ENCODE assay signal across 8 cellular contexts in the genomic region with DNA sequence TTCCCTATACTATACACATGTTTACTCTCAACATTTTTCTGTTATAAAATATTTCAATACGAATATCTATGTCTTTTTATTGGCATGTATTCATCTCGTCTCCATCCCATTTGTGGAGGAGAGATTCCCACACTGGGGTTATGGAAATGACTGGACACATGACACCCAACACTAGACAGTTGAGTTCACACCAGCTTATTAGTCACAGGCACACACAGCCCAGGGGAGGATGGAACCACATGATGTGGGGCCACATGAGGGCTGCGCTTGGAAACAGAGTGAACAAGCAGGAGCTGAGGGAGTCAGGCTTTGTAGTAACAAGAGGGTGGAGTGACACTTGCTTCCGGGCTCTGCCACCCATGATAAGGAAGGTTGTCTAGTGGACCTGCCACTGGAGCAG.
DNase-seq lines count a peak whose midpoint lies in the region; ATAC-seq, FAIRE-seq and TF ChIP-seq lines count a peak whose summit lies in the region.
"Not testable (repeated sequence)": the region's sequence is repeated elsewhere in the genome, so short reads cannot be mapped to it uniquely, and the experiment has no call there.

No MANE protein-coding gene starts in this region.

- not testable (repeated sequence) for H3K36me3 ChIP-seq in RWPE2 (ENCODE audit: low read depth); bronchial epithelial cell (ENCODE audit: control insufficient read depth, insufficient read depth, low read length); endothelial cell of umbilical vein (ENCODE audit: control insufficient read depth in 2 of 2, extremely low read depth in 1 of 2, insufficient read depth in 2 of 2, low read length in 2 of 2); HepG2 (replicated peaks in 1 of 2; ENCODE audit: control insufficient read depth in 1 of 2, insufficient read depth in 2 of 2, low read length in 2 of 2)

- H3K4me2 ChIP-seq in endothelial cell of umbilical vein (ENCODE audit: insufficient read depth, low read length); HepG2 (ENCODE audit: low read depth, low read length): not testable (repeated sequence)

- H3K9me1 ChIP-seq in endothelial cell of umbilical vein (replicated peaks; ENCODE audit: control insufficient read depth, extremely low read depth, insufficient read depth, low read length), result not testable (repeated sequence)

- H3K9me3 ChIP-seq in RWPE2 (ENCODE audit: severe bottlenecking); endothelial cell of umbilical vein (replicated peaks; ENCODE audit: control insufficient read depth, insufficient read depth, low read length); HepG2 (ENCODE audit: low read length): not testable (repeated sequence)

- BruUV-seq in endothelial cell of umbilical vein (replicated peaks; lab: Mats Ljungman, UMichigan); HepG2 (replicated peaks; lab: Mats Ljungman, UMichigan): not testable (repeated sequence)

- peak; percentile 52; the same call in 2 of the 3 replicates for ATAC-seq in RWPE2 (ENCODE audit: low read depth)
- ATAC-seq in activated naive CD8-positive, alpha-beta T cell treated with anti-CD3 and anti-CD28 coated beads, Interleukin-2, amount 50 U/mL, for 24 hours, result peak; percentile 43
- ATAC-seq in HepG2, result not testable (repeated sequence)

- not testable (repeated sequence) for H3K27me3 ChIP-seq in RWPE2 (ENCODE audit: insufficient read depth, poor library complexity, severe bottlenecking); bronchial epithelial cell (ENCODE audit: control insufficient read depth, insufficient read depth, low read length); endothelial cell of umbilical vein (ENCODE audit: control insufficient read depth in 2 of 2, insufficient read depth in 2 of 2, low read length in 2 of 2); HepG2 (ENCODE audit: control insufficient read depth in 1 of 2, insufficient read depth in 2 of 2, low read length in 2 of 2)

- H3K36me3 Mint-ChIP-seq in activated naive CD8-positive, alpha-beta T cell treated with anti-CD3 and anti-CD28 coated beads, Interleukin-2, amount 50 U/mL, for 24 hours (ENCODE audit: low read depth), result not testable (repeated sequence)

- TF ChIP-seq RAD21 in HepG2 (CRISPR knock-in tag; IDR thresholded peaks at IDR 0.05), result not testable (repeated sequence)

- not testable (repeated sequence) for H4K20me1 ChIP-seq in endothelial cell of umbilical vein (replicated peaks; ENCODE audit: control insufficient read depth, extremely low read depth, insufficient read depth, low read length); HepG2 (ENCODE audit: insufficient read depth, low read length)

- not testable (repeated sequence) for H3K27ac ChIP-seq in RWPE2 (ENCODE audit: poor library complexity, severe bottlenecking); endothelial cell of umbilical vein (ENCODE audit: insufficient read depth, low read depth, low read length); HepG2 (ENCODE audit: extremely low read length, insufficient read depth, low read length)

- TF ChIP-seq CTCF in D721Med (IDR thresholded peaks at IDR 0.05; ENCODE audit: insufficient read depth, missing control alignments); RWPE2 (IDR thresholded peaks at IDR 0.05; ENCODE audit: poor library complexity, severe bottlenecking); bronchial epithelial cell (IDR thresholded peaks at IDR 0.05; ENCODE audit: insufficient read depth, low read length, severe bottlenecking); endothelial cell of umbilical vein (IDR thresholded peaks at IDR 0.05; ENCODE audit: extremely low read depth in 1 of 2, insufficient read depth in 1 of 2, low read depth in 1 of 2, low read length in 2 of 2); HepG2 (CRISPR knock-in tag; IDR thresholded peaks at IDR 0.05): not testable (repeated sequence)

- H2AFZ ChIP-seq in endothelial cell of umbilical vein (ENCODE audit: low read depth, low read length); HepG2 (ENCODE audit: low read length): not testable (repeated sequence)

- H3K27ac Mint-ChIP-seq in activated naive CD8-positive, alpha-beta T cell treated with anti-CD3 and anti-CD28 coated beads, Interleukin-2, amount 50 U/mL, for 24 hours, result not testable (repeated sequence)

- FAIRE-seq in D721Med (lab: Jason Lieb, UNC) (peak; percentile 11), HTR-8/SVneo (lab: Jason Lieb, UNC) (peak; percentile 75), bronchial epithelial cell (lab: Jason Lieb, UNC) (peak; percentile 89), endothelial cell of umbilical vein (lab: Jason Lieb, UNC) (peak; percentile 63), HepG2 (lab: Jason Lieb, UNC) (peak; percentile 15), urothelium cell line (lab: Jason Lieb, UNC) (peak; percentile 83)

- not testable (repeated sequence) for DNase-seq in D721Med (ENCODE audit: insufficient read length, low spot score); HTR-8/SVneo (ENCODE audit: insufficient read length, low spot score); RWPE2 (ENCODE audit: low spot score); activated naive CD8-positive, alpha-beta T cell treated with anti-CD3 and anti-CD28 coated beads, Interleukin-2, amount 50 U/mL, for 24 hours; bronchial epithelial cell (ENCODE audit: low read depth); endothelial cell of umbilical vein (ENCODE audit: low read depth, low spot score); HepG2 (ENCODE audit: low spot score); urothelium cell line (ENCODE audit: low spot score)

- not testable (repeated sequence) for H3K9me3 Mint-ChIP-seq in activated naive CD8-positive, alpha-beta T cell treated with anti-CD3 and anti-CD28 coated beads, Interleukin-2, amount 50 U/mL, for 24 hours

- not testable (repeated sequence) for H3K4me1 Mint-ChIP-seq in activated naive CD8-positive, alpha-beta T cell treated with anti-CD3 and anti-CD28 coated beads, Interleukin-2, amount 50 U/mL, for 24 hours

- H3K4me3 Mint-ChIP-seq in activated naive CD8-positive, alpha-beta T cell treated with anti-CD3 and anti-CD28 coated beads, Interleukin-2, amount 50 U/mL, for 24 hours, result not testable (repeated sequence)

- in situ Hi-C loops in HepG2 (cut with HindIII; ENCODE audit: extremely low pct_ligation_motif_present, low pct_unique_long_range_greater_than_20kb), result not testable (repeated sequence)

- intact Hi-C loops in endothelial cell of umbilical vein (cut with micrococcal nuclease); HepG2 (cut with micrococcal nuclease; ENCODE audit: unreplicated experiment): not testable (repeated sequence)

- TF ChIP-seq EP300 in HepG2 (IDR thresholded peaks at IDR 0.05; ENCODE audit: low read depth in 2 of 2, low read length in 2 of 2); HepG2 (CRISPR knock-in tag; IDR thresholded peaks at IDR 0.05; ENCODE audit: borderline replicate concordance): not testable (repeated sequence)

- dilution Hi-C loops in endothelial cell of umbilical vein (cut with MboI; ENCODE audit: extremely low pct_ligation_motif_present, low sequenced_read_pairs), result not testable (repeated sequence)

- not testable (repeated sequence) for TF ChIP-seq POLR2A in endothelial cell of umbilical vein (IDR thresholded peaks at IDR 0.05; ENCODE audit: low read depth, low read length); HepG2 (IDR thresholded peaks at IDR 0.05; ENCODE audit: insufficient read depth in 1 of 2, low read depth in 2 of 2, low read length in 2 of 2)

- WGBS in HepG2 (ENCODE audit: low lambda C conversion rate), result no CpG with 5 or more reads among the region's 4 CpGs

- not testable (repeated sequence) for H3K79me2 ChIP-seq in endothelial cell of umbilical vein (ENCODE audit: control insufficient read depth, insufficient read depth, low read length); HepG2 (ENCODE audit: insufficient read depth, low read length)

- not testable (repeated sequence) for H3K9ac ChIP-seq in endothelial cell of umbilical vein (replicated peaks; ENCODE audit: extremely low read depth, insufficient read depth, low read length); HepG2 (ENCODE audit: insufficient read depth, low read depth, low read length)

- not testable (repeated sequence) for H3K27me3 Mint-ChIP-seq in activated naive CD8-positive, alpha-beta T cell treated with anti-CD3 and anti-CD28 coated beads, Interleukin-2, amount 50 U/mL, for 24 hours

- H3K4me3 ChIP-seq in RWPE2 (ENCODE audit: severe bottlenecking); bronchial epithelial cell (ENCODE audit: low read depth, low read length); endothelial cell of umbilical vein (replicated peaks in 1 of 3; ENCODE audit: insufficient read depth in 1 of 3, low read depth in 1 of 3, low read length in 3 of 3); HepG2 (replicated peaks in 1 of 3; ENCODE audit: insufficient read depth in 1 of 3, low read depth in 2 of 3, low read length in 3 of 3): not testable (repeated sequence)

- not testable (repeated sequence) for H3K4me1 ChIP-seq in RWPE2 (ENCODE audit: insufficient read depth, poor library complexity, severe bottlenecking); endothelial cell of umbilical vein (ENCODE audit: control insufficient read depth, extremely low read depth, insufficient read depth, low read length); HepG2 (ENCODE audit: insufficient read depth, low read length)

- CTCF ChIA-PET in endothelial cell of umbilical vein (lab: Charles Lee); HepG2 (lab: Yijun Ruan, JAX; ENCODE audit: low intra/inter-chr PET ratio, low total read pairs): not testable (repeated sequence)

- POLR2A ChIA-PET in endothelial cell of umbilical vein (lab: Charles Lee); HepG2 (lab: Yijun Ruan, JAX): not testable (repeated sequence)
